In the genomic region with DNA sequence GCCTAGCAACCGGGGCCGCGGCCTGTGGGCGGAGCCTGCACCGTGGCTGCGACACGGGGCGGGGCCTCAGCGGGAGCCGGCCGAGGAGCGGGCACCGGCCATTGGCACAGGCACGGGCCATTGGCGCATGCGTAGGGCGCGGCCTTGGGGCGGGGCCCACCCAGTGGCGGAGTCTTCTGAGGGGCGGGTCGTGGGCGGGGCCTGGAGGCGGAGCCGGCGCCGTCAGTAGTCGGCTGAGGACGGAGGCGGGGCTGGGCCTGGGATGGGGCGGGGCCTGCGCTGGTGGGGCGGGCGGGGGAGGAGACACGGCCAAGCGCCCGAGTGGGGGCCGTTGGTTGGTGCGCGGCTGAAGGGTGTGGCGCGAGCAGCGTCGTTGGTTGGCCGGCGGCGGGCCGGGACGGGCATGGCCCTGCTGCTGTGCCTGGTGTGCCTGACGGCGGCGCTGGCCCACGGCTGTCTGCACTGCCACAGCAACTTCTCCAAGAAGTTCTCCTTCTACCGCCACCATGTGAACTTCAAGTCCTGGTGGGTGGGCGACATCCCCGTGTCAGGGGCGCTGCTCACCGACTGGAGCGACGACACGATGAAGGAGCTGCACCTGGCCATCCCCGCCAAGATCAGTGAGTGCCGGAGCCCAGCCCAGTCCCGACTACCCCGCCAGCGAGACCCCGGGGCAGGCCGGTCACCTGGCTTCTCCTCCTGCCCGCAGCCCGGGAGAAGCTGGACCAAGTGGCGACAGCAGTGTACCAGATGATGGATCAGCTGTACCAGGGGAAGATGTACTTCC, we compare ENCODE assay signal across 1 cellular context.
TF ChIP-seq lines count a peak whose summit lies in the region.

A gene with protein sequence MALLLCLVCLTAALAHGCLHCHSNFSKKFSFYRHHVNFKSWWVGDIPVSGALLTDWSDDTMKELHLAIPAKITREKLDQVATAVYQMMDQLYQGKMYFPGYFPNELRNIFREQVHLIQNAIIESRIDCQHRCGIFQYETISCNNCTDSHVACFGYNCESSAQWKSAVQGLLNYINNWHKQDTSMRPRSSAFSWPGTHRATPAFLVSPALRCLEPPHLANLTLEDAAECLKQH (plus strand): TSS at position 373 of the 787 bp plus-strand sequence. CDS start 31 bp downstream, at position 404.

TF ChIP-seq in GM12878, 131 proteins besides CTCF, POLR2A, EP300 and RAD21 (continued from another document and continues in another):
- TF ChIP-seq, protein P1, sequence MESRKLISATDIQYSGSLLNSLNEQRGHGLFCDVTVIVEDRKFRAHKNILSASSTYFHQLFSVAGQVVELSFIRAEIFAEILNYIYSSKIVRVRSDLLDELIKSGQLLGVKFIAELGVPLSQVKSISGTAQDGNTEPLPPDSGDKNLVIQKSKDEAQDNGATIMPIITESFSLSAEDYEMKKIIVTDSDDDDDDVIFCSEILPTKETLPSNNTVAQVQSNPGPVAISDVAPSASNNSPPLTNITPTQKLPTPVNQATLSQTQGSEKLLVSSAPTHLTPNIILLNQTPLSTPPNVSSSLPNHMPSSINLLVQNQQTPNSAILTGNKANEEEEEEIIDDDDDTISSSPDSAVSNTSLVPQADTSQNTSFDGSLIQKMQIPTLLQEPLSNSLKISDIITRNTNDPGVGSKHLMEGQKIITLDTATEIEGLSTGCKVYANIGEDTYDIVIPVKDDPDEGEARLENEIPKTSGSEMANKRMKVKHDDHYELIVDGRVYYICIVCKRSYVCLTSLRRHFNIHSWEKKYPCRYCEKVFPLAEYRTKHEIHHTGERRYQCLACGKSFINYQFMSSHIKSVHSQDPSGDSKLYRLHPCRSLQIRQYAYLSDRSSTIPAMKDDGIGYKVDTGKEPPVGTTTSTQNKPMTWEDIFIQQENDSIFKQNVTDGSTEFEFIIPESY (IDR thresholded peaks at IDR 0.05): no peak
- TF ChIP-seq ZSCAN29 (IDR thresholded peaks at IDR 0.05) (no peak), CBX5 (IDR thresholded peaks at IDR 0.05; ENCODE audit: low read depth) (no peak), NBN (IDR thresholded peaks at IDR 0.05) (0 out of 2 replicates have a peak, but pooled peaks have one; percentile 48), SMC3 (IDR thresholded peaks at IDR 0.05; ENCODE audit: borderline replicate concordance, low read length) (peak; percentile 35), RUNX3 (IDR thresholded peaks at IDR 0.05; ENCODE audit: low read length) (no peak), POLR2AphosphoS2 (IDR thresholded peaks at IDR 0.05; ENCODE audit: low read depth, low read length) (no peak), IRF3 (IDR thresholded peaks at IDR 0.05) (no peak), HCFC1 (IDR thresholded peaks at IDR 0.05; ENCODE audit: low read length) (no peak), FOXM1 (IDR thresholded peaks at IDR 0.05; ENCODE audit: low read depth, low read length) (no peak), MEF2B (IDR thresholded peaks at IDR 0.05; ENCODE audit: partially characterized antibody, poor library complexity, severe bottlenecking) (peak; percentile 50), ASH2L (IDR thresholded peaks at IDR 0.05; ENCODE audit: borderline replicate concordance, low read depth) (no peak), TBL1XR1 (IDR thresholded peaks at IDR 0.05; ENCODE audit: low read depth, low read length) (0 out of 2 replicates have a peak, but pooled peaks have one; percentile 2), JUND (IDR thresholded peaks at IDR 0.05; ENCODE audit: low read depth, low read length) (no peak), SIN3A (IDR thresholded peaks at IDR 0.05; ENCODE audit: low read depth, low read length) (peak; percentile 74; the same call in 1 of the 2 replicates), WRNIP1 (IDR thresholded peaks at IDR 0.05; ENCODE audit: borderline replicate concordance, low read depth, low read length) (no peak), RB1 (IDR thresholded peaks at IDR 0.05; ENCODE audit: borderline replicate concordance) (peak; percentile 53; the same call in 1 of the 2 replicates), KLF5 (IDR thresholded peaks at IDR 0.05; ENCODE audit: partially characterized antibody) (peak; percentile 4), NRF1 (conservative IDR thresholded peaks at IDR 0.05; ENCODE audit: low read depth, low read length) (peak; percentile 44; the same call in 1 of the 2 replicates), ELK1 (IDR thresholded peaks at IDR 0.05; ENCODE audit: low read depth, low read length) (no peak), CHD1 (IDR thresholded peaks at IDR 0.05; ENCODE audit: low read depth, low read length) (no peak), SMARCA5 (IDR thresholded peaks at IDR 0.05) (peak; percentile 87), MTA3 (IDR thresholded peaks at IDR 0.05; ENCODE audit: borderline replicate concordance, low read length) (no peak), HDAC2 (IDR thresholded peaks at IDR 0.05) (no peak)
- TF ChIP-seq, protein P2, sequence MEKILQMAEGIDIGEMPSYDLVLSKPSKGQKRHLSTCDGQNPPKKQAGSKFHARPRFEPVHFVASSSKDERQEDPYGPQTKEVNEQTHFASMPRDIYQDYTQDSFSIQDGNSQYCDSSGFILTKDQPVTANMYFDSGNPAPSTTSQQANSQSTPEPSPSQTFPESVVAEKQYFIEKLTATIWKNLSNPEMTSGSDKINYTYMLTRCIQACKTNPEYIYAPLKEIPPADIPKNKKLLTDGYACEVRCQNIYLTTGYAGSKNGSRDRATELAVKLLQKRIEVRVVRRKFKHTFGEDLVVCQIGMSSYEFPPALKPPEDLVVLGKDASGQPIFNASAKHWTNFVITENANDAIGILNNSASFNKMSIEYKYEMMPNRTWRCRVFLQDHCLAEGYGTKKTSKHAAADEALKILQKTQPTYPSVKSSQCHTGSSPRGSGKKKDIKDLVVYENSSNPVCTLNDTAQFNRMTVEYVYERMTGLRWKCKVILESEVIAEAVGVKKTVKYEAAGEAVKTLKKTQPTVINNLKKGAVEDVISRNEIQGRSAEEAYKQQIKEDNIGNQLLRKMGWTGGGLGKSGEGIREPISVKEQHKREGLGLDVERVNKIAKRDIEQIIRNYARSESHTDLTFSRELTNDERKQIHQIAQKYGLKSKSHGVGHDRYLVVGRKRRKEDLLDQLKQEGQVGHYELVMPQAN (conservative IDR thresholded peaks at IDR 0.05): peak; percentile 91
- TF ChIP-seq, protein P3, sequence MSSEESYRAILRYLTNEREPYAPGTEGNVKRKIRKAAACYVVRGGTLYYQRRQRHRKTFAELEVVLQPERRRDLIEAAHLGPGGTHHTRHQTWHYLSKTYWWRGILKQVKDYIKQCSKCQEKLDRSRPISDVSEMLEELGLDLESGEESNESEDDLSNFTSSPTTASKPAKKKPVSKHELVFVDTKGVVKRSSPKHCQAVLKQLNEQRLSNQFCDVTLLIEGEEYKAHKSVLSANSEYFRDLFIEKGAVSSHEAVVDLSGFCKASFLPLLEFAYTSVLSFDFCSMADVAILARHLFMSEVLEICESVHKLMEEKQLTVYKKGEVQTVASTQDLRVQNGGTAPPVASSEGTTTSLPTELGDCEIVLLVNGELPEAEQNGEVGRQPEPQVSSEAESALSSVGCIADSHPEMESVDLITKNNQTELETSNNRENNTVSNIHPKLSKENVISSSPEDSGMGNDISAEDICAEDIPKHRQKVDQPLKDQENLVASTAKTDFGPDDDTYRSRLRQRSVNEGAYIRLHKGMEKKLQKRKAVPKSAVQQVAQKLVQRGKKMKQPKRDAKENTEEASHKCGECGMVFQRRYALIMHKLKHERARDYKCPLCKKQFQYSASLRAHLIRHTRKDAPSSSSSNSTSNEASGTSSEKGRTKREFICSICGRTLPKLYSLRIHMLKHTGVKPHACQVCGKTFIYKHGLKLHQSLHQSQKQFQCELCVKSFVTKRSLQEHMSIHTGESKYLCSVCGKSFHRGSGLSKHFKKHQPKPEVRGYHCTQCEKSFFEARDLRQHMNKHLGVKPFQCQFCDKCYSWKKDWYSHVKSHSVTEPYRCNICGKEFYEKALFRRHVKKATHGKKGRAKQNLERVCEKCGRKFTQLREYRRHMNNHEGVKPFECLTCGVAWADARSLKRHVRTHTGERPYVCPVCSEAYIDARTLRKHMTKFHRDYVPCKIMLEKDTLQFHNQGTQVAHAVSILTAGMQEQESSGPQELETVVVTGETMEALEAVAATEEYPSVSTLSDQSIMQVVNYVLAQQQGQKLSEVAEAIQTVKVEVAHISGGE (CRISPR knock-in tag; IDR thresholded peaks at IDR 0.05): no peak
- TF ChIP-seq, protein P4, sequence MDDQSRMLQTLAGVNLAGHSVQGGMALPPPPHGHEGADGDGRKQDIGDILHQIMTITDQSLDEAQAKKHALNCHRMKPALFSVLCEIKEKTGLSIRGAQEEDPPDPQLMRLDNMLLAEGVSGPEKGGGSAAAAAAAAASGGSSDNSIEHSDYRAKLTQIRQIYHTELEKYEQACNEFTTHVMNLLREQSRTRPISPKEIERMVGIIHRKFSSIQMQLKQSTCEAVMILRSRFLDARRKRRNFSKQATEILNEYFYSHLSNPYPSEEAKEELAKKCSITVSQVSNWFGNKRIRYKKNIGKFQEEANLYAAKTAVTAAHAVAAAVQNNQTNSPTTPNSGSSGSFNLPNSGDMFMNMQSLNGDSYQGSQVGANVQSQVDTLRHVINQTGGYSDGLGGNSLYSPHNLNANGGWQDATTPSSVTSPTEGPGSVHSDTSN (IDR thresholded peaks at IDR 0.05; ENCODE audit: insufficient replicate concordance, low read depth, low read length): no peak
- TF ChIP-seq, protein P5, sequence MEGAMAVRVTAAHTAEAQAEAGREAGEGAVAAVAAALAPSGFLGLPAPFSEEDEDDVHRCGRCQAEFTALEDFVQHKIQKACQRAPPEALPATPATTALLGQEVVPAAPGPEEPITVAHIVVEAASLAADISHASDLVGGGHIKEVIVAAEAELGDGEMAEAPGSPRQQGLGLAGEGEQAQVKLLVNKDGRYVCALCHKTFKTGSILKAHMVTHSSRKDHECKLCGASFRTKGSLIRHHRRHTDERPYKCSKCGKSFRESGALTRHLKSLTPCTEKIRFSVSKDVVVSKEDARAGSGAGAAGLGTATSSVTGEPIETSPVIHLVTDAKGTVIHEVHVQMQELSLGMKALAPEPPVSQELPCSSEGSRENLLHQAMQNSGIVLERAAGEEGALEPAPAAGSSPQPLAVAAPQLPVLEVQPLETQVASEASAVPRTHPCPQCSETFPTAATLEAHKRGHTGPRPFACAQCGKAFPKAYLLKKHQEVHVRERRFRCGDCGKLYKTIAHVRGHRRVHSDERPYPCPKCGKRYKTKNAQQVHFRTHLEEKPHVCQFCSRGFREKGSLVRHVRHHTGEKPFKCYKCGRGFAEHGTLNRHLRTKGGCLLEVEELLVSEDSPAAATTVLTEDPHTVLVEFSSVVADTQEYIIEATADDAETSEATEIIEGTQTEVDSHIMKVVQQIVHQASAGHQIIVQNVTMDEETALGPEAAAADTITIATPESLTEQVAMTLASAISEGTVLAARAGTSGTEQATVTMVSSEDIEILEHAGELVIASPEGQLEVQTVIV (IDR thresholded peaks at IDR 0.05; ENCODE audit: borderline replicate concordance, partially characterized antibody): no peak
- TF ChIP-seq, protein P6, sequence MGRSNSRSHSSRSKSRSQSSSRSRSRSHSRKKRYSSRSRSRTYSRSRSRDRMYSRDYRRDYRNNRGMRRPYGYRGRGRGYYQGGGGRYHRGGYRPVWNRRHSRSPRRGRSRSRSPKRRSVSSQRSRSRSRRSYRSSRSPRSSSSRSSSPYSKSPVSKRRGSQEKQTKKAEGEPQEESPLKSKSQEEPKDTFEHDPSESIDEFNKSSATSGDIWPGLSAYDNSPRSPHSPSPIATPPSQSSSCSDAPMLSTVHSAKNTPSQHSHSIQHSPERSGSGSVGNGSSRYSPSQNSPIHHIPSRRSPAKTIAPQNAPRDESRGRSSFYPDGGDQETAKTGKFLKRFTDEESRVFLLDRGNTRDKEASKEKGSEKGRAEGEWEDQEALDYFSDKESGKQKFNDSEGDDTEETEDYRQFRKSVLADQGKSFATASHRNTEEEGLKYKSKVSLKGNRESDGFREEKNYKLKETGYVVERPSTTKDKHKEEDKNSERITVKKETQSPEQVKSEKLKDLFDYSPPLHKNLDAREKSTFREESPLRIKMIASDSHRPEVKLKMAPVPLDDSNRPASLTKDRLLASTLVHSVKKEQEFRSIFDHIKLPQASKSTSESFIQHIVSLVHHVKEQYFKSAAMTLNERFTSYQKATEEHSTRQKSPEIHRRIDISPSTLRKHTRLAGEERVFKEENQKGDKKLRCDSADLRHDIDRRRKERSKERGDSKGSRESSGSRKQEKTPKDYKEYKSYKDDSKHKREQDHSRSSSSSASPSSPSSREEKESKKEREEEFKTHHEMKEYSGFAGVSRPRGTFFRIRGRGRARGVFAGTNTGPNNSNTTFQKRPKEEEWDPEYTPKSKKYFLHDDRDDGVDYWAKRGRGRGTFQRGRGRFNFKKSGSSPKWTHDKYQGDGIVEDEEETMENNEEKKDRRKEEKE (IDR thresholded peaks at IDR 0.05): no peak
- TF ChIP-seq, protein P7, sequence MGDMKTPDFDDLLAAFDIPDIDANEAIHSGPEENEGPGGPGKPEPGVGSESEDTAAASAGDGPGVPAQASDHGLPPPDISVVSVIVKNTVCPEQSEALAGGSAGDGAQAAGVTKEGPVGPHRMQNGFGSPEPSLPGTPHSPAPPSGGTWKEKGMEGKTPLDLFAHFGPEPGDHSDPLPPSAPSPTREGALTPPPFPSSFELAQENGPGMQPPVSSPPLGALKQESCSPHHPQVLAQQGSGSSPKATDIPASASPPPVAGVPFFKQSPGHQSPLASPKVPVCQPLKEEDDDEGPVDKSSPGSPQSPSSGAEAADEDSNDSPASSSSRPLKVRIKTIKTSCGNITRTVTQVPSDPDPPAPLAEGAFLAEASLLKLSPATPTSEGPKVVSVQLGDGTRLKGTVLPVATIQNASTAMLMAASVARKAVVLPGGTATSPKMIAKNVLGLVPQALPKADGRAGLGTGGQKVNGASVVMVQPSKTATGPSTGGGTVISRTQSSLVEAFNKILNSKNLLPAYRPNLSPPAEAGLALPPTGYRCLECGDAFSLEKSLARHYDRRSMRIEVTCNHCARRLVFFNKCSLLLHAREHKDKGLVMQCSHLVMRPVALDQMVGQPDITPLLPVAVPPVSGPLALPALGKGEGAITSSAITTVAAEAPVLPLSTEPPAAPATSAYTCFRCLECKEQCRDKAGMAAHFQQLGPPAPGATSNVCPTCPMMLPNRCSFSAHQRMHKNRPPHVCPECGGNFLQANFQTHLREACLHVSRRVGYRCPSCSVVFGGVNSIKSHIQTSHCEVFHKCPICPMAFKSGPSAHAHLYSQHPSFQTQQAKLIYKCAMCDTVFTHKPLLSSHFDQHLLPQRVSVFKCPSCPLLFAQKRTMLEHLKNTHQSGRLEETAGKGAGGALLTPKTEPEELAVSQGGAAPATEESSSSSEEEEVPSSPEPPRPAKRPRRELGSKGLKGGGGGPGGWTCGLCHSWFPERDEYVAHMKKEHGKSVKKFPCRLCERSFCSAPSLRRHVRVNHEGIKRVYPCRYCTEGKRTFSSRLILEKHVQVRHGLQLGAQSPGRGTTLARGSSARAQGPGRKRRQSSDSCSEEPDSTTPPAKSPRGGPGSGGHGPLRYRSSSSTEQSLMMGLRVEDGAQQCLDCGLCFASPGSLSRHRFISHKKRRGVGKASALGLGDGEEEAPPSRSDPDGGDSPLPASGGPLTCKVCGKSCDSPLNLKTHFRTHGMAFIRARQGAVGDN (IDR thresholded peaks at IDR 0.05): no peak
